In the genomic region with DNA sequence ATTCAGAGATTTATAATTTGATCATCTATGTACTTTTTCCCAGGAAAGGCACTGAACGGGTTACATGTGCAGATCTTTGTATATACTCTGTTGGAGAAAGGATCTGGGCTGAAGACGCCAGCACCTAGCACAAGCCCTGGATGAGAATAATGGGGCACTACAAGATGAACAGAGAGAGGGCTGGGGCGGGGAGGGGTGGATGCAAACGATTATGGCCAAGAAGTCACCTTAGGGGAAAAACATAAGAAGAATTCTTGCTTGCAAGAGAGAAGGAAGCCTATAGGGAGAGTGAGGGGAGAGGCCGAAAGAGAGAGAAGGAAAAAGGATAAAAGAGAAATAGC, we compare ENCODE assay signal across 8 cellular contexts. TPM values are rescaled to one million over a fixed set of nuclear protein-coding genes. Genes with fewer than 3 reads are reported as not detected.
DNase-seq lines count a peak whose midpoint lies in the region; ATAC-seq and TF ChIP-seq lines count a peak whose summit lies in the region.

No MANE protein-coding gene starts in this region.

- H3K9ac ChIP-seq in GM23248 = peak overlapping the region; percentile 90
- no peak overlapping the region for H3K9ac ChIP-seq in skeletal muscle satellite cell (ENCODE audit: low read depth, low read length)

- H3K27me3 ChIP-seq in GM23248 (replicated peaks; ENCODE audit: insufficient read depth) (no peaks in the 10 kb centered on the region), skeletal muscle satellite cell (ENCODE audit: control insufficient read depth, insufficient read depth, low read length) (peaks cover 20% of the 10 kb centered on the region)

- no peak for ATAC-seq in HG02981 (IDR thresholded peaks at IDR 0.05; ENCODE audit: unreplicated experiment)

- peaks cover 11% of the 10 kb centered on the region; the same call in 1 of the 2 replicates for H3F3A ChIP-seq in GM23248 (ENCODE audit: insufficient read depth)

- H3K9me2 ChIP-seq in GM23248 (ENCODE audit: insufficient read depth) = no peaks in the 10 kb centered on the region

- H3K4me3 ChIP-seq in GM23248 (peak overlapping the region; percentile 77), fibroblast of villous mesenchyme (ENCODE audit: low read depth, low read length) (peak overlapping the region; percentile 69), skeletal muscle satellite cell (ENCODE audit: low read length) (no peak overlapping the region)

- peak overlapping the region; percentile 88 for H3K4me2 ChIP-seq in GM23248 (ENCODE audit: unreplicated experiment)
- H3K4me2 ChIP-seq in skeletal muscle satellite cell (ENCODE audit: low read length) = peak overlapping the region; percentile 93

- H3K27ac ChIP-seq in GM23248 (0 out of 2 replicates have a peak overlapping the region, but pooled peaks have one; percentile 48), VCaP (peak overlapping the region; percentile 71)

- no peak for DNase-seq in GM23248
- no peak for DNase-seq in fibroblast of villous mesenchyme (ENCODE audit: low read depth)
- no peak for DNase-seq in stimulated activated CD4-positive, alpha-beta T cell treated with anti-CD3 and anti-CD28 coated beads, Interleukin-12 subunit alpha, Interleukin-12 subunit beta, amount 100 ng/mL, for 4 hours
- DNase-seq in SKM-1 treated with dmso at 0.1 percent for 144 hours (lab: John Stamatoyannopoulos, UW; ENCODE audit: unreplicated experiment) = no peak
- no peak for DNase-seq in NCI-H510A treated with DMSO at 0.1 percent for 48 hours (lab: John Stamatoyannopoulos, UW)

- H3K36me3 ChIP-seq in GM23248 (ENCODE audit: low read depth) (no peaks in the 10 kb centered on the region), skeletal muscle satellite cell (ENCODE audit: insufficient read depth, low read length) (no peaks in the 10 kb centered on the region)

- 8 to 9% methylated on average over 4 to 5 of the region's 5 CpGs for WGBS in GM23248 (ENCODE audit: low coverage in 1 of 2, low lambda C conversion rate in 2 of 2, missing lambda C conversion rate in 2 of 2), 2 experiments

- H2AFZ ChIP-seq in GM23248 = peak overlapping the region; percentile 81

- peaks cover 15% of the 10 kb centered on the region; the same call in 1 of the 2 replicates for H3K4me1 ChIP-seq in GM23248 (ENCODE audit: insufficient read depth)
- peaks cover 3% of the 10 kb centered on the region for H3K4me1 ChIP-seq in skeletal muscle satellite cell (ENCODE audit: control insufficient read depth, insufficient read depth, low read length)

- H3K79me2 ChIP-seq in GM23248 (ENCODE audit: insufficient read depth) = no peaks in the 10 kb centered on the region

- H3K9me3 ChIP-seq in GM23248 (ENCODE audit: low read depth) (no peaks in the 10 kb centered on the region), skeletal muscle satellite cell (replicated peaks; ENCODE audit: low read length) (no peaks in the 10 kb centered on the region)

- no peak for TF ChIP-seq CTCF in VCaP (conservative IDR thresholded peaks at IDR 0.05)
- TF ChIP-seq CTCF in fibroblast of villous mesenchyme (IDR thresholded peaks at IDR 0.05; ENCODE audit: insufficient read depth, low read depth, low read length) = no peak

- no peaks in the 10 kb centered on the region for H4K20me1 ChIP-seq in GM23248 (ENCODE audit: insufficient read depth)

- in situ Hi-C loops in GM23248 (cut with MboI) = loop anchor here (5.0 kb wide), 2 partner anchors 177 to 1098 kb away; a partner anchor contains a TSS

RNA-seq across cellular contexts. Expression of a gene that starts 2.9 kb away (rescaled TPM):
- not detected in 2 replicates for total RNA-seq in GM23248 (2014; rRNA removed; shearing (Covaris generic))
- polyA plus RNA-seq in GM23248 (2016; fragmentation: Nextera tagmentation; extraction: Ambion mirVana) = not detected in 2 replicates
- not detected in 2 replicates for total RNA-seq in fibroblast of villous mesenchyme
- total RNA-seq in skeletal muscle satellite cell (2012; rRNA removed) = not detected in 2 replicates
